In genomic region chr11:65791719-65792213, GRCh38 we compare ENCODE assay signal across 8 cellular contexts. TPM values are rescaled to one million over a fixed set of nuclear protein-coding genes. Genes with fewer than 3 reads are reported as not detected.
DNase-seq lines count a peak whose midpoint lies in the region; ATAC-seq lines count a peak whose summit lies in the region.

No MANE protein-coding gene starts in this region.

- DNase-seq in EH (ENCODE audit: low read depth), result peak; percentile 49
- DNase-seq in NCI-H510A (lab: John Stamatoyannopoulos, UW), result peak; percentile 82
- peak; percentile 80 for DNase-seq in activated naive CD4-positive, alpha-beta T cell treated with anti-CD3 and anti-CD28 coated beads for 36 hours
- DNase-seq in stimulated activated CD4-positive, alpha-beta T cell treated with anti-CD3 and anti-CD28 coated beads, Interleukin-4, amount 100 ng/mL, for 24 hours, result peak; percentile 58
- DNase-seq in nucleus accumbens (lab: John Stamatoyannopoulos, UW), result no peak
- DNase-seq in A172 (ENCODE audit: low spot score), result no peak

- no peak overlapping the region for H3K4me3 Mint-ChIP-seq in activated naive CD4-positive, alpha-beta T cell treated with anti-CD3 and anti-CD28 coated beads for 36 hours

- H3K9me3 Mint-ChIP-seq in activated naive CD4-positive, alpha-beta T cell treated with anti-CD3 and anti-CD28 coated beads for 36 hours, result no peaks in the 10 kb centered on the region

- H3K27me3 Mint-ChIP-seq in activated naive CD4-positive, alpha-beta T cell treated with anti-CD3 and anti-CD28 coated beads for 36 hours (ENCODE audit: low read depth), result peaks cover 29% of the 10 kb centered on the region

- no peak overlapping the region for H3K27ac Mint-ChIP-seq in activated naive CD4-positive, alpha-beta T cell treated with anti-CD3 and anti-CD28 coated beads for 36 hours

- ATAC-seq in GM21515 (IDR thresholded peaks at IDR 0.05; ENCODE audit: unreplicated experiment) (peak; percentile 66), GM21723 (IDR thresholded peaks at IDR 0.05; ENCODE audit: unreplicated experiment) (no peak)

- intact Hi-C loops in activated naive CD4-positive, alpha-beta T cell treated with anti-CD3 and anti-CD28 coated beads for 36 hours (cut with micrococcal nuclease), result no loop called here

- peaks cover 9% of the 10 kb centered on the region for H3K4me1 Mint-ChIP-seq in activated naive CD4-positive, alpha-beta T cell treated with anti-CD3 and anti-CD28 coated beads for 36 hours (ENCODE audit: low read depth)

- H3K36me3 Mint-ChIP-seq in activated naive CD4-positive, alpha-beta T cell treated with anti-CD3 and anti-CD28 coated beads for 36 hours (ENCODE audit: low read depth), result no peaks in the 10 kb centered on the region

- CTCF ChIA-PET in activated naive CD4-positive, alpha-beta T cell treated with anti-CD3 and anti-CD28 coated beads for 36 hours (lab: Charles Lee), result interaction anchor here (0.7 to 3.6 kb wide), 4 partner anchors 12 to 93 kb away, joined by 3 to 33 read pairs (median 4); partner anchors contain the start of gene AP5B1

RNA-seq across cellular contexts. Expression of gene OVOL1, which starts 4.9 kb away (rescaled TPM):
- not detected for total RNA-seq in activated naive CD4-positive, alpha-beta T cell treated with anti-CD3 and anti-CD28 coated beads for 36 hours
- not detected in 2 replicates for total RNA-seq in A172 (2014; rRNA removed; shearing (Covaris generic))

RNA-seq across cellular contexts. Expression of gene AP5B1, which starts 11.0 kb away (rescaled TPM):
- 1 to 10 TPM; 6.2 to 6.3 TPM for total RNA-seq in activated naive CD4-positive, alpha-beta T cell treated with anti-CD3 and anti-CD28 coated beads for 36 hours
- total RNA-seq in A172 (2014; rRNA removed; shearing (Covaris generic)), result 13.2 and 14.8 TPM in 2 replicates

RNA-seq across cellular contexts. Expression of gene SNX32, which starts 42.0 kb away (rescaled TPM):
- 1 to 10 TPM; 1.5 to 2.0 TPM for total RNA-seq in activated naive CD4-positive, alpha-beta T cell treated with anti-CD3 and anti-CD28 coated beads for 36 hours
- total RNA-seq in A172 (2014; rRNA removed; shearing (Covaris generic)), result not detected in 2 replicates

Comparison
In these comparisons a context has a peak if more than half of its experiments do, and no peak if none do; other contexts are left out.
1. DNase-seq: peak in EH (single experiment), NCI-H510A (single experiment), activated naive CD4-positive, alpha-beta T cell treated with anti-CD3 and anti-CD28 coated beads for 36 hours (single experiment) and stimulated activated CD4-positive, alpha-beta T cell treated with anti-CD3 and anti-CD28 coated beads, Interleukin-4, amount 100 ng/mL, for 24 hours (single experiment); none in nucleus accumbens (0 of 56) and A172 (single experiment).